Comparison of ENCODE assay signal across 8 cellular contexts in genomic region chr1:145885738-145886287, GRCh38. TPM values are rescaled to one million over a fixed set of nuclear protein-coding genes. Genes with fewer than 3 reads are reported as not detected.
DNase-seq lines count a peak whose midpoint lies in the region; ATAC-seq, FAIRE-seq and TF ChIP-seq lines count a peak whose summit lies in the region.

A gene with protein sequence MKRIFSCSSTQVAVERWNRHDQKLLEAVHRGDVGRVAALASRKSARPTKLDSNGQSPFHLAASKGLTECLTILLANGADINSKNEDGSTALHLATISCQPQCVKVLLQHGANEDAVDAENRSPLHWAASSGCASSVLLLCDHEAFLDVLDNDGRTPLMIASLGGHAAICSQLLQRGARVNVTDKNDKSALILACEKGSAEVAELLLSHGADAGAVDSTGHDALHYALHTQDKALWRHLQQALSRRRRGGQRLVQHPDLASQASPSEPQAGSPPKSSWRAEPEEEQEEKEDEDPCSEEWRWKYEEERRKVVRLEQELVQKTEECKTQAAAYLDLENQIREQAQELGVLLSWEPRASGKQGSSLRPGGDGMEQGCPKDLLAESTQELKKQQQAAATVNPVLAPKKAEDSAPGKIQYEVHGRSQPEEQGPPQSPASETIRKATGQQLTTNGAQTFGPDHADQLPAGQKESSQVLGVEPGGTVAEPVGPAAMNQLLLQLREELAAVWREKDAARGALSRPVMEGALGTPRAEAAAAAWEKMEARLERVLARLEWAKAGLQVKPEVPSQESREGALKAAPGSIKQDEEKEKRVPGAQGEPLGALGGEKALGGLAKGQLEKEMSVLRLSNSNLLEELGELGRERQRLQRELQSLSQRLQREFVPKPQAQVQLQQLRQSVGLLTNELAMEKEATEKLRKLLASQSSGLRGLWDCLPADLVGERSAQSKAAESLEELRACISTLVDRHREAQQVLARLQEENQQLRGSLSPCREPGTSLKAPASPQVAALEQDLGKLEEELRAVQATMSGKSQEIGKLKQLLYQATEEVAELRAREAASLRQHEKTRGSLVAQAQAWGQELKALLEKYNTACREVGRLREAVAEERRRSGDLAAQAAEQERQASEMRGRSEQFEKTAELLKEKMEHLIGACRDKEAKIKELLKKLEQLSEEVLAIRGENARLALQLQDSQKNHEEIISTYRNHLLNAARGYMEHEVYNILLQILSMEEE (minus strand): TSS chr1:145885866. CDS start chr1:145885758, 108 bp downstream.

- H3K23ac ChIP-seq in H9 (ENCODE audit: insufficient read length, low read depth, low read length), result no peak within 1 kb of the TSS

- no peak within 1 kb of the TSS for H2BK15ac ChIP-seq in H9 (ENCODE audit: low read depth, low read length)

- no peak within 1 kb of the TSS for H3K27ac ChIP-seq in H9 (ENCODE audit: insufficient read length, low read depth, low read length)

- WGBS in H9 (ENCODE audit: extremely low coverage, insufficient read length, low lambda C conversion rate), result no CpG with 5 or more reads among the region's 36 CpGs

- peaks cover 33% of the 10 kb centered on the region for H3K27me3 Mint-ChIP-seq in H9 (ENCODE audit: low read depth)
- peaks cover 39% of the 10 kb centered on the region for H3K27me3 Mint-ChIP-seq in stimulated activated naive CD8-positive, alpha-beta T cell treated with anti-CD3 and anti-CD28 coated beads, Interleukin-15, amount 100 ng/mL, for 72 hours

- no peaks in the 10 kb centered on the region for H3K36me3 ChIP-seq in neuron (ENCODE audit: insufficient read depth, low read length)

- H2BK12ac ChIP-seq in H9 (ENCODE audit: insufficient read length, low read depth, low read length), result no peak within 1 kb of the TSS

- H3K18ac ChIP-seq in H9 (ENCODE audit: insufficient read length, low read depth, low read length), result no peak within 1 kb of the TSS

- peaks cover 7% of the 10 kb centered on the region for H3K23me2 ChIP-seq in H9 (ENCODE audit: insufficient read length, low read depth, low read length, poor library complexity, severe bottlenecking)

- H3K27ac Mint-ChIP-seq in H9, result no peak within 1 kb of the TSS
- H3K27ac Mint-ChIP-seq in stimulated activated naive CD8-positive, alpha-beta T cell treated with anti-CD3 and anti-CD28 coated beads, Interleukin-15, amount 100 ng/mL, for 72 hours, result peak within 1 kb of the TSS in 1 of 2 donors; percentile 10

- H3T11ph ChIP-seq in H9 (ENCODE audit: low read length), result no peak within 1 kb of the TSS

- no peak for FAIRE-seq in frontal cortex (lab: Jason Lieb, UNC)

- peaks cover 23 to 30% of the 10 kb centered on the region in 2 experiments for H3K4me1 Mint-ChIP-seq in H9
- H3K4me1 Mint-ChIP-seq in stimulated activated naive CD8-positive, alpha-beta T cell treated with anti-CD3 and anti-CD28 coated beads, Interleukin-15, amount 100 ng/mL, for 72 hours, result peaks cover 20% of the 10 kb centered on the region

- H4K8ac ChIP-seq in H9 (replicated peaks; ENCODE audit: insufficient read length, low read depth, low read length), result no peak within 1 kb of the TSS

- no peak within 1 kb of the TSS for H2BK20ac ChIP-seq in H9 (ENCODE audit: low read depth, low read length, poor library complexity, severe bottlenecking)

- H3K4ac ChIP-seq in H9 (ENCODE audit: low read depth, low read length), result no peak within 1 kb of the TSS

- H3K4me3 Mint-ChIP-seq in H9, result peak within 1 kb of the TSS; percentile 78 to 82
- H3K4me3 Mint-ChIP-seq in stimulated activated naive CD8-positive, alpha-beta T cell treated with anti-CD3 and anti-CD28 coated beads, Interleukin-15, amount 100 ng/mL, for 72 hours, result peak within 1 kb of the TSS; percentile 79 to 86

- peak; percentile 90 for DNase-seq in ELF-1 (ENCODE audit: low read depth, low spot score)
- peak; percentile 91 for DNase-seq in H9
- peak; percentile 75 for DNase-seq in LoVo (ENCODE audit: low spot score)
- DNase-seq in SHP77 treated with DMSO at 0.1 percent for 48 hours (lab: John Stamatoyannopoulos, UW), result peak; percentile 73
- DNase-seq in activated gamma-delta T cell treated with Interleukin-2 at 50 U/mL for 16 hours, result peak; percentile 84
- DNase-seq in frontal cortex (ENCODE audit: low spot score in 2 of 2), result peak; percentile 70 to 89
- DNase-seq in stimulated activated naive CD8-positive, alpha-beta T cell treated with anti-CD3 and anti-CD28 coated beads, Interleukin-15, amount 100 ng/mL, for 72 hours, result peak; percentile 85 to 86

- ATAC-seq in stimulated activated naive CD8-positive, alpha-beta T cell treated with anti-CD3 and anti-CD28 coated beads, Interleukin-15, amount 100 ng/mL, for 72 hours, result peak; percentile 100

- no peak within 1 kb of the TSS for H4K5ac ChIP-seq in H9 (ENCODE audit: insufficient read length, low read depth, low read length)

- H4K20me1 ChIP-seq in H9 (ENCODE audit: control insufficient read depth, insufficient read depth, insufficient read length), result no peaks in the 10 kb centered on the region

- H3K4me3 ChIP-seq in neuron (ENCODE audit: low read length), result peak within 1 kb of the TSS; percentile 73

- H2BK5ac ChIP-seq in H9 (ENCODE audit: insufficient read length, low read length), result no peak within 1 kb of the TSS

- no peaks in the 10 kb centered on the region for H3K36me3 Mint-ChIP-seq in H9 (ENCODE audit: insufficient read depth in 1 of 3, low read depth in 3 of 3)

- no peak within 1 kb of the TSS for H3K9ac ChIP-seq in H9 (ENCODE audit: extremely low read depth, insufficient read length, low read length)

- H3K27me3 ChIP-seq in H9 (ENCODE audit: insufficient read depth, low read length), result peaks cover 8% of the 10 kb centered on the region; the same call in 1 of the 2 replicates
- H3K27me3 ChIP-seq in neuron (ENCODE audit: insufficient read depth, low read length), result peaks cover 38% of the 10 kb centered on the region

- H3K9me3 Mint-ChIP-seq in H9, result no peaks in the 10 kb centered on the region
- no peaks in the 10 kb centered on the region for H3K9me3 Mint-ChIP-seq in stimulated activated naive CD8-positive, alpha-beta T cell treated with anti-CD3 and anti-CD28 coated beads, Interleukin-15, amount 100 ng/mL, for 72 hours

- no peaks in the 10 kb centered on the region for H3K79me2 ChIP-seq in H9 (ENCODE audit: insufficient read depth, low read length)

- H3K79me1 ChIP-seq in H9 (ENCODE audit: insufficient read depth, low read depth, low read length, poor library complexity, severe bottlenecking), result no peaks in the 10 kb centered on the region

- H3K56ac ChIP-seq in H9 (ENCODE audit: insufficient read length, low read depth, low read length), result no peak within 1 kb of the TSS

- H3K4me1 ChIP-seq in H9 (ENCODE audit: insufficient read depth, low read length) (no peaks in the 10 kb centered on the region), neuron (ENCODE audit: insufficient read depth, low read length) (peaks cover 6% of the 10 kb centered on the region)

- no peak within 1 kb of the TSS for H2AK5ac ChIP-seq in H9 (ENCODE audit: insufficient read length, low read length)

- no peak within 1 kb of the TSS for H3K14ac ChIP-seq in H9 (ENCODE audit: insufficient read depth, low read length)

- H3K4me2 ChIP-seq in H9 (ENCODE audit: insufficient read depth, insufficient read length, low read length), result peak within 1 kb of the TSS; percentile 15

- no peaks in the 10 kb centered on the region for H3K9me3 ChIP-seq in H9 (ENCODE audit: control insufficient read depth, low read depth, low read length)
- H3K9me3 ChIP-seq in neuron (ENCODE audit: low read length), result no peaks in the 10 kb centered on the region

- no peak for TF ChIP-seq CTCF in H9 (conservative IDR thresholded peaks at IDR 0.05)

- H2AFZ ChIP-seq in H9 (ENCODE audit: low read length) (no peak within 1 kb of the TSS), neuron (ENCODE audit: low read depth, low read length) (peak within 1 kb of the TSS; percentile 88)

- H2BK120ac ChIP-seq in H9 (ENCODE audit: low read depth, low read length, poor library complexity, severe bottlenecking), result no peak within 1 kb of the TSS

- no peak within 1 kb of the TSS for H4K91ac ChIP-seq in H9 (ENCODE audit: insufficient read length, low read depth, low read length)

RNA-seq across cellular contexts. Expression of the gene that starts here (rescaled TPM):
- total RNA-seq in H9 (2021) (0.18 and 0.28 TPM in 2 replicates), frontal cortex (0.82 TPM)

Comparison
In these comparisons a context has a peak if more than half of its experiments do, and no peak if none do; other contexts are left out.
1. Peak in DNase-seq and H3K4me2 ChIP-seq in H9; RNA of the gene not detected or under 1 TPM.
2. Peak in DNase-seq in frontal cortex; RNA of the gene not detected or under 1 TPM.